ENCODE assay signal across 20 cellular contexts in the genomic region with DNA sequence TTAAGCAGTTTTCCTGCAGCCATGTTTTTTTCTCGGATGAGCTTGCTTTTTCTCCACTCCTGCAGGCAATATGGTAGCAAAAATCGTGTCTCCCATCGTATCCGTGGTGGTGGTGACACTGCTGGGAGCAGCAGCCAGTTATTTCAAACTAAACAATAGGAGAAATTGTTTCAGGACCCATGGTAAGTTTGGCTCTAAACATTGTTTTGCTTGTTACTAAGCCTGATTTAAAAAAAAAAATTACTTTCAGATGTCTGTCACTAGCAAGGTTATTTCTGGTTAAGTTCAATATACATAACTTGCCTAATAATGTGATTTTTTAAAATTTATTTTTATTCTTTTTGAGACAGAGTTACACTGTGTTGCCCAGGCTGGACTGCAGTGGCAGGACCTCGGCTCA. TPM values are rescaled to one million over a fixed set of nuclear protein-coding genes. Genes with fewer than 3 reads are reported as not detected.
DNase-seq lines count a peak whose midpoint lies in the region; ATAC-seq and TF ChIP-seq lines count a peak whose summit lies in the region.
"Had no signal": no experiment of that assay in that cellular context is flagged by ENCODE, and none has a peak within 500 bp of the region (broad histone marks: within the 10 kb centered on the region; RNA-seq: fewer than 3 reads in every experiment).

No MANE protein-coding gene starts in this region.

- in situ Hi-C loops in GM23248 (cut with MboI) = no loop called here

- CTCF ChIA-PET in activated CD4-positive, alpha-beta memory T cell treated with anti-CD3 and anti-CD28 coated beads, Interleukin-2, amount 10 ng/mL, durations not matched to agents 7 days and 5 days (lab: Charles Lee) = no interaction called here

- WGBS in GM23248 (ENCODE audit: low coverage in 1 of 2, low lambda C conversion rate in 2 of 2, missing lambda C conversion rate in 2 of 2), 2 experiments = 23 to 32% methylated on average over 5 of the region's 5 CpGs
- 74 to 90% methylated on average over 2 to 5 of the region's 5 CpGs for WGBS in endodermal cell (ENCODE audit: insufficient coverage in 1 of 2, insufficient read length in 1 of 2), 2 experiments

- no peaks in the 10 kb centered on the region for H3K9me2 ChIP-seq in GM23248 (ENCODE audit: insufficient read depth)

- H3K27me3 Mint-ChIP-seq in endodermal cell (ENCODE audit: insufficient read depth) = no peaks in the 10 kb centered on the region
- peaks cover 7% of the 10 kb centered on the region for H3K27me3 Mint-ChIP-seq in activated CD4-positive, alpha-beta memory T cell treated with anti-CD3 and anti-CD28 coated beads, Interleukin-2, amount 10 ng/mL, durations not matched to agents 7 days and 5 days
- peaks cover 27% of the 10 kb centered on the region for H3K27me3 Mint-ChIP-seq in activated T-cell treated with anti-CD3 and anti-CD28 coated beads, Interleukin-2, amount 50 U/mL, for 72 hours (ENCODE audit: low read depth)

- no peak overlapping the region for H3K4me3 Mint-ChIP-seq in endodermal cell
- H3K4me3 Mint-ChIP-seq in activated CD4-positive, alpha-beta memory T cell treated with anti-CD3 and anti-CD28 coated beads, Interleukin-2, amount 10 ng/mL, durations not matched to agents 7 days and 5 days = no peak overlapping the region
- H3K4me3 Mint-ChIP-seq in activated T-cell treated with anti-CD3 and anti-CD28 coated beads, Interleukin-2, amount 50 U/mL, for 72 hours = no peak overlapping the region
- H3K4me3 Mint-ChIP-seq: H9 had no signal

- peak overlapping the region; percentile 78 for H3K27ac ChIP-seq in GM23248
- no peak overlapping the region for H3K27ac ChIP-seq in endodermal cell (ENCODE audit: low read depth, low read length)
- peak overlapping the region; percentile 84 for H3K27ac ChIP-seq in foreskin keratinocyte

- H3K4me1 ChIP-seq in GM23248 (ENCODE audit: insufficient read depth) = peaks cover 16% of the 10 kb centered on the region
- no peaks in the 10 kb centered on the region for H3K4me1 ChIP-seq in endodermal cell (ENCODE audit: control insufficient read depth, insufficient read depth, low read length)
- peaks cover 7% of the 10 kb centered on the region for H3K4me1 ChIP-seq in foreskin keratinocyte

- H3K9me3 ChIP-seq in GM23248 (ENCODE audit: low read depth) (no peaks in the 10 kb centered on the region), endodermal cell (ENCODE audit: control insufficient read depth, low read length) (no peaks in the 10 kb centered on the region)

- DNase-seq in GM23248 (peak; percentile 37), endodermal cell (peak; percentile 20), foreskin keratinocyte (no peak), stromal cell of bone marrow (ENCODE audit: low read depth) (peak; percentile 18)
- DNase-seq in effector CD8-positive, alpha-beta T cell (lab: John Stamatoyannopoulos, UW) = no peak
- no peak for DNase-seq in activated CD4-positive, alpha-beta memory T cell treated with anti-CD3 and anti-CD28 coated beads, Interleukin-2, amount 10 ng/mL, durations not matched to agents 7 days and 5 days
- no peak for DNase-seq in activated T-cell treated with anti-CD3 and anti-CD28 coated beads, Interleukin-2, amount 50 U/mL, for 72 hours
- DNase-seq: AML-193, DMS79 treated with DMSO at 0.1 percent for 48 hours, H9, KG1, MV-4-11, NCI-H1694 treated with DMSO at 0.1 percent for 48 hours, NCI-H2227 treated with DMSO at 0.1 percent for 48 hours, NCI-H510A treated with DMSO at 0.1 percent for 48 hours, NCI-H774, SHP77 treated with DMSO at 0.1 percent for 48 hours had no signal

- H3K36me3 ChIP-seq in GM23248 (ENCODE audit: low read depth) = no peaks in the 10 kb centered on the region
- no peaks in the 10 kb centered on the region for H3K36me3 ChIP-seq in endodermal cell (ENCODE audit: control insufficient read depth, insufficient read depth, low read length)

- TF ChIP-seq CTCF in endodermal cell (conservative IDR thresholded peaks at IDR 0.05) = no peak
- TF ChIP-seq CTCF in foreskin keratinocyte (conservative IDR thresholded peaks at IDR 0.05) = no peak

- POLR2A ChIA-PET in activated CD4-positive, alpha-beta memory T cell treated with anti-CD3 and anti-CD28 coated beads, Interleukin-2, amount 10 ng/mL, durations not matched to agents 7 days and 5 days (lab: Charles Lee) = no interaction called here

- H3K27me3 ChIP-seq in GM23248 (replicated peaks; ENCODE audit: insufficient read depth) (no peaks in the 10 kb centered on the region), endodermal cell (ENCODE audit: control insufficient read depth, insufficient read depth, low read length, poor library complexity, severe bottlenecking) (no peaks in the 10 kb centered on the region), foreskin keratinocyte (no peaks in the 10 kb centered on the region)

- peak overlapping the region; percentile 42; the same call in 1 of the 2 replicates for H3K9ac ChIP-seq in GM23248
- no peak overlapping the region for H3K9ac ChIP-seq in endodermal cell (ENCODE audit: extremely low read depth, low read length, poor library complexity, severe bottlenecking)

- no peak for ATAC-seq in foreskin keratinocyte
- no peak for ATAC-seq in activated T-cell treated with anti-CD3 and anti-CD28 coated beads, Interleukin-2, amount 50 U/mL, for 72 hours (replicated peaks in 1 of 2)

- no peak overlapping the region for H3K27ac Mint-ChIP-seq in endodermal cell
- no peak overlapping the region for H3K27ac Mint-ChIP-seq in activated CD4-positive, alpha-beta memory T cell treated with anti-CD3 and anti-CD28 coated beads, Interleukin-2, amount 10 ng/mL, durations not matched to agents 7 days and 5 days
- no peak overlapping the region for H3K27ac Mint-ChIP-seq in activated T-cell treated with anti-CD3 and anti-CD28 coated beads, Interleukin-2, amount 50 U/mL, for 72 hours

- no peaks in the 10 kb centered on the region for H3K79me2 ChIP-seq in GM23248 (ENCODE audit: insufficient read depth)

- H3K4me2 ChIP-seq in GM23248 (ENCODE audit: unreplicated experiment) = no peak overlapping the region

- H3K4me3 ChIP-seq in GM23248 = no peak overlapping the region
- no peak overlapping the region for H3K4me3 ChIP-seq in endodermal cell (ENCODE audit: low read length)

- peaks cover 3% of the 10 kb centered on the region for H3K36me3 Mint-ChIP-seq in endodermal cell (ENCODE audit: low read depth)
- H3K36me3 Mint-ChIP-seq in activated CD4-positive, alpha-beta memory T cell treated with anti-CD3 and anti-CD28 coated beads, Interleukin-2, amount 10 ng/mL, durations not matched to agents 7 days and 5 days (ENCODE audit: low read depth) = no peaks in the 10 kb centered on the region
- peaks cover 0 to 2% of the 10 kb centered on the region in 2 donors for H3K36me3 Mint-ChIP-seq in activated T-cell treated with anti-CD3 and anti-CD28 coated beads, Interleukin-2, amount 50 U/mL, for 72 hours (ENCODE audit: insufficient read depth in 2 of 2)

- H3F3A ChIP-seq in GM23248 (ENCODE audit: insufficient read depth) = no peaks in the 10 kb centered on the region; the same call in 1 of the 2 replicates

- H2AFZ ChIP-seq in GM23248 = no peak overlapping the region

- H3K9me3 Mint-ChIP-seq in endodermal cell = peaks cover 8% of the 10 kb centered on the region
- H3K9me3 Mint-ChIP-seq in activated CD4-positive, alpha-beta memory T cell treated with anti-CD3 and anti-CD28 coated beads, Interleukin-2, amount 10 ng/mL, durations not matched to agents 7 days and 5 days = no peaks in the 10 kb centered on the region
- H3K9me3 Mint-ChIP-seq in activated T-cell treated with anti-CD3 and anti-CD28 coated beads, Interleukin-2, amount 50 U/mL, for 72 hours = no peaks in the 10 kb centered on the region

- H3K4me1 Mint-ChIP-seq in endodermal cell = peaks cover 18% of the 10 kb centered on the region
- peaks cover 2% of the 10 kb centered on the region for H3K4me1 Mint-ChIP-seq in activated CD4-positive, alpha-beta memory T cell treated with anti-CD3 and anti-CD28 coated beads, Interleukin-2, amount 10 ng/mL, durations not matched to agents 7 days and 5 days
- H3K4me1 Mint-ChIP-seq in activated T-cell treated with anti-CD3 and anti-CD28 coated beads, Interleukin-2, amount 50 U/mL, for 72 hours (ENCODE audit: low read depth) = peaks cover 10% of the 10 kb centered on the region

- H4K20me1 ChIP-seq in GM23248 (ENCODE audit: insufficient read depth) = no peaks in the 10 kb centered on the region

RNA-seq across cellular contexts. Expression of gene GYG2, which starts 17.5 kb away (rescaled TPM):
- 0.38 and 0.43 TPM in 2 replicates for total RNA-seq in GM23248 (2014; rRNA removed; shearing (Covaris generic))
- polyA plus RNA-seq in GM23248 (2016; fragmentation: Nextera tagmentation; extraction: Ambion mirVana) (0.86 and 1.2 TPM in 2 replicates), foreskin keratinocyte (not detected in 2 replicates)
- total RNA-seq in endodermal cell (100 to 1,000 TPM in 1 of 2 donors, 10 to 100 TPM in 1; 52.6 to 108 TPM), foreskin keratinocyte (0.04 TPM in 1 of 2 replicates, not detected in the other)
- polyA plus RNA-seq in endodermal cell (2013, experiment 1 of 2) = 32.2 TPM
- polyA plus RNA-seq in endodermal cell (2013, experiment 2 of 2) = 35.8 TPM
- total RNA-seq in activated CD4-positive, alpha-beta memory T cell treated with anti-CD3 and anti-CD28 coated beads, Interleukin-2, amount 10 ng/mL, durations not matched to agents 7 days and 5 days = not detected
- not detected for total RNA-seq in activated T-cell treated with anti-CD3 and anti-CD28 coated beads, Interleukin-2, amount 50 U/mL, for 72 hours
- total RNA-seq: HT-29, OCI-LY7 had no signal

RNA-seq across cellular contexts. Expression of gene XG, which starts 59.4 kb away (rescaled TPM):
- 16.3 and 21.4 TPM in 2 replicates for total RNA-seq in GM23248 (2014; rRNA removed; shearing (Covaris generic))
- polyA plus RNA-seq in GM23248 (2016; fragmentation: Nextera tagmentation; extraction: Ambion mirVana) (47.8 and 48.4 TPM in 2 replicates), foreskin keratinocyte (17.6 and 18.7 TPM in 2 replicates)
- total RNA-seq in endodermal cell (1 to 10 TPM; 1.1 to 1.3 TPM), foreskin keratinocyte (17.6 and 20.4 TPM in 2 replicates)
- polyA plus RNA-seq in endodermal cell (2013, experiment 1 of 2) = not detected
- polyA plus RNA-seq in endodermal cell (2013, experiment 2 of 2) = not detected
- not detected for total RNA-seq in activated CD4-positive, alpha-beta memory T cell treated with anti-CD3 and anti-CD28 coated beads, Interleukin-2, amount 10 ng/mL, durations not matched to agents 7 days and 5 days
- total RNA-seq in activated T-cell treated with anti-CD3 and anti-CD28 coated beads, Interleukin-2, amount 50 U/mL, for 72 hours = not detected
- total RNA-seq: HT-29, OCI-LY7, RPMI7951 had no signal

Comparison
In these comparisons a context has a peak if more than half of its experiments do, and no peak if none do; other contexts are left out.
1. DNase-seq: peak in GM23248 (single experiment), endodermal cell (single experiment) and stromal cell of bone marrow (single experiment); none in foreskin keratinocyte (0 of 2), effector CD8-positive, alpha-beta T cell (single experiment), activated CD4-positive, alpha-beta memory T cell treated with anti-CD3 and anti-CD28 coated beads, Interleukin-2, amount 10 ng/mL, durations not matched to agents 7 days and 5 days (single experiment) and activated T-cell treated with anti-CD3 and anti-CD28 coated beads, Interleukin-2, amount 50 U/mL, for 72 hours (0 of 2).
2. RNA of gene GYG2, which starts 17.5 kb away (total RNA-seq): 52.6 to 108 TPM in endodermal cell; 0.38 to 0.43 TPM in GM23248, not detected in activated T-cell treated with anti-CD3 and anti-CD28 coated beads, Interleukin-2, amount 50 U/mL, for 72 hours, 0.04 TPM in foreskin keratinocyte and not detected in activated CD4-positive, alpha-beta memory T cell treated with anti-CD3 and anti-CD28 coated beads, Interleukin-2, amount 10 ng/mL, durations not matched to agents 7 days and 5 days; every median in the first group is over 10 times any median in the second.